Comparison of ENCODE assay signal across 38 cellular contexts in the genomic region with DNA sequence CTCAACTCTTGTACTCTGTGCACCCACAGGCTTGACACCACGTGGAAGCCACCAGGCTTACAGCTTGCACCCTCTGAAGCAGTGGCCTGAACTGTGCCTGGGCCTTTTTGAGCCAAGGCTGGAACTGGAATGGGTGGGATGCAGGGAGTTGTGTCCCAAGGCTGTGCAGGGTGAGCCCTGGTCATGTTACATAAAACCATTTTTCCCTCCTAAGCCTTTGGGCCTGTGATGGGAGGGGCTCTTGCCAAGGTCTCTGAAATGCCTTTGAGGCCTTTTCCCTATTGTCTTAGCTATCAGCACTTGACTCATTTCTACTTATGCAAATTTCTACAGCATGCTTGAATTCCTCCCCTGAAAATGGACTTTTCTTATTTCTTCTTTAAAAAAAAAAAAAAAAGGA. TPM values are rescaled to one million over a fixed set of nuclear protein-coding genes. Genes with fewer than 3 reads are reported as not detected.
"Had no signal": no experiment of that assay in that cellular context is flagged by ENCODE, and none has a peak within 500 bp of the region (broad histone marks: within the 10 kb centered on the region; RNA-seq: fewer than 3 reads in every experiment).

No MANE protein-coding gene starts in this region.

- H3K4me3 ChIP-seq: MG63 had no signal

- H3K27me3 ChIP-seq: MG63 had no signal

- H3K36me3 ChIP-seq: MG63 had no signal

- DNase-seq: Karpas-422, Kasumi-1, MG63, MM.1S, MV-4-11, NCI-H1048, NCI-H1092, NCI-H1092 treated with DMSO at 0.1 percent for 48 hours, NCI-H1105, NCI-H1105 treated with DMSO at 0.1 percent for 48 hours, NCI-H1417, NCI-H1417 treated with DMSO at 0.1 percent for 48 hours, NCI-H1436, NCI-H1436 treated with DMSO at 0.1 percent for 48 hours, NCI-H146, NCI-H1694, NCI-H1694 treated with DMSO at 0.1 percent for 48 hours, NCI-H187, NCI-H187 treated with DMSO at 0.1 percent for 48 hours, NCI-H1930, NCI-H2029, NCI-H2029 treated with DMSO at 0.1 percent for 48 hours, NCI-H2081, NCI-H2081 treated with DMSO at 0.1 percent for 48 hours, NCI-H2107, NCI-H2171, NCI-H2171 treated with DMSO at 0.1 percent for 48 hours, NCI-H2227 treated with DMSO at 0.1 percent for 48 hours, NCI-H226, NCI-H345, NCI-H446, NCI-H446 treated with DMSO at 0.1 percent for 48 hours, NCI-H510A, NCI-H510A treated with DMSO at 0.1 percent for 48 hours had no signal

RNA-seq across cellular contexts. Expression of a gene that starts 14.1 kb away (rescaled TPM):
- total RNA-seq: LHCN-M2, M059J, MCF 10A, NCI-H460 had no signal
